ENCODE assay signal across 15 cellular contexts in the genomic region with DNA sequence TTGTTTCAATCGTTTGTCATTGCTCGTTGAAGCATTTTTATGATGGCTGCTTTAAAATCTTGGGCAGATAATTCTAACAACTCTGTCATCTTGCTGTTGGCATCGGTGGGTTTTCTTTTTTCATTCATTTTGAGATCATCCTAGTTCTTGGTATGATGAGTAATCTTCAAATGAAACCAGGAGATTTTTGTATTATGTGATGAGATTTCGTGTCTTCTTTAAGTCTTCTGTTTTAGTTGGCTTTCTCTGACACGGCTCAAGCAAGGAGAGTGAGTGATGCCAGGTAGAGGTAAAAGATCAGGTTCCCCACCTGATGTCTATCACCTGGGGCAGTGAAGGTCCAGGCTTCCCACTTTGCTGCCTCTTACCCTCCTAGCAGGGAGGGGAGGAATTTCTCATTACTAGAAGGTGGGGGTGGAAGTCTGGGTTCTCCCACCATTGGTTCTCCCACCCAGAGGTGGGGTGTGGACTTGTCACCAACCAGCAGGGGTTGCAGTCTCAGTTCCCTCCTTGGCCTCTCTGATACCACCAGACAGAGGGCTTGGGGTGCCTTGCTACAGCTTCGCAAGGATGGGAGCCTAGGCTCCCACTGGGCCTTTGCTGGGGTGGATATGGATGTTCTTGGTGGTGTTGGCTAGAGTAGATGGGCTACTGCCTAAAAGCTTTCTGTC. TPM values are rescaled to one million over a fixed set of nuclear protein-coding genes. Genes with fewer than 3 reads are reported as not detected.
A peak's percentile ranks its signal among the peaks of the same experiment; 100 is the strongest.
DNase-seq lines count a peak whose midpoint lies in the region; ATAC-seq and FAIRE-seq lines count a peak whose summit lies in the region.
"Had no signal": no experiment of that assay in that cellular context is flagged by ENCODE, and none has a peak within 500 bp of the region (broad histone marks: within the 10 kb centered on the region; RNA-seq: fewer than 3 reads in every experiment).

No MANE protein-coding gene starts in this region.

- no peaks in the 10 kb centered on the region for H3K27me3 Mint-ChIP-seq in activated T-cell treated with anti-CD3 and anti-CD28 coated beads, Interleukin-2, amount 50 U/mL, for 72 hours (ENCODE audit: low read depth)
- no peaks in the 10 kb centered on the region for H3K27me3 Mint-ChIP-seq in activated CD4-positive, alpha-beta memory T cell treated with anti-CD3 and anti-CD28 coated beads, Interleukin-2, amount 10 ng/mL, durations not matched to agents 7 days and 5 days
- no peaks in the 10 kb centered on the region for H3K27me3 Mint-ChIP-seq in activated naive CD8-positive, alpha-beta T cell treated with anti-CD3 and anti-CD28 coated beads, Interleukin-2, amount 50 U/mL, for 24 hours
- H3K27me3 Mint-ChIP-seq: B cell; CD4-positive, alpha-beta memory T cell had no signal

- peaks cover 41% of the 10 kb centered on the region for H3K4me1 Mint-ChIP-seq in activated T-cell treated with anti-CD3 and anti-CD28 coated beads, Interleukin-2, amount 50 U/mL, for 72 hours (ENCODE audit: low read depth)
- peaks cover 21% of the 10 kb centered on the region for H3K4me1 Mint-ChIP-seq in activated CD4-positive, alpha-beta memory T cell treated with anti-CD3 and anti-CD28 coated beads, Interleukin-2, amount 10 ng/mL, durations not matched to agents 7 days and 5 days
- H3K4me1 Mint-ChIP-seq in activated naive CD8-positive, alpha-beta T cell treated with anti-CD3 and anti-CD28 coated beads, Interleukin-2, amount 50 U/mL, for 24 hours = peaks cover 11% of the 10 kb centered on the region
- peaks cover 20% of the 10 kb centered on the region for H3K4me1 Mint-ChIP-seq in stimulated activated effector memory CD8-positive, alpha-beta T cell treated with anti-CD3 and anti-CD28 coated beads, Interleukin-12 subunit alpha, Interleukin-12 subunit beta, amount 100 ng/mL, for 72 hours
- H3K4me1 Mint-ChIP-seq: B cell had no signal

- CTCF ChIA-PET in activated CD4-positive, alpha-beta memory T cell treated with anti-CD3 and anti-CD28 coated beads, Interleukin-2, amount 10 ng/mL, durations not matched to agents 7 days and 5 days (lab: Charles Lee) = interaction anchor here (1.8 kb wide), 1 partner anchor 137 kb away, joined by 7 read pairs; no protein-coding TSS in a partner anchor

- peak overlapping the region; percentile 64 to 77 for H3K4me3 Mint-ChIP-seq in activated T-cell treated with anti-CD3 and anti-CD28 coated beads, Interleukin-2, amount 50 U/mL, for 72 hours
- H3K4me3 Mint-ChIP-seq in activated CD4-positive, alpha-beta memory T cell treated with anti-CD3 and anti-CD28 coated beads, Interleukin-2, amount 10 ng/mL, durations not matched to agents 7 days and 5 days = no peak overlapping the region
- H3K4me3 Mint-ChIP-seq in activated naive CD8-positive, alpha-beta T cell treated with anti-CD3 and anti-CD28 coated beads, Interleukin-2, amount 50 U/mL, for 24 hours = no peak overlapping the region
- peak overlapping the region; percentile 11 for H3K4me3 Mint-ChIP-seq in stimulated activated effector memory CD8-positive, alpha-beta T cell treated with anti-CD3 and anti-CD28 coated beads, Interleukin-12 subunit alpha, Interleukin-12 subunit beta, amount 100 ng/mL, for 72 hours
- H3K4me3 Mint-ChIP-seq: B cell; CD4-positive, alpha-beta memory T cell had no signal

- H3K9me3 Mint-ChIP-seq in activated T-cell treated with anti-CD3 and anti-CD28 coated beads, Interleukin-2, amount 50 U/mL, for 72 hours = no peaks in the 10 kb centered on the region
- H3K9me3 Mint-ChIP-seq in activated CD4-positive, alpha-beta memory T cell treated with anti-CD3 and anti-CD28 coated beads, Interleukin-2, amount 10 ng/mL, durations not matched to agents 7 days and 5 days = no peaks in the 10 kb centered on the region
- no peaks in the 10 kb centered on the region for H3K9me3 Mint-ChIP-seq in activated naive CD8-positive, alpha-beta T cell treated with anti-CD3 and anti-CD28 coated beads, Interleukin-2, amount 50 U/mL, for 24 hours
- H3K9me3 Mint-ChIP-seq in stimulated activated effector memory CD8-positive, alpha-beta T cell treated with anti-CD3 and anti-CD28 coated beads, Interleukin-12 subunit alpha, Interleukin-12 subunit beta, amount 100 ng/mL, for 72 hours = no peaks in the 10 kb centered on the region
- H3K9me3 Mint-ChIP-seq: CD4-positive, alpha-beta memory T cell had no signal

- POLR2A ChIA-PET in activated CD4-positive, alpha-beta memory T cell treated with anti-CD3 and anti-CD28 coated beads, Interleukin-2, amount 10 ng/mL, durations not matched to agents 7 days and 5 days (lab: Charles Lee) = interaction anchor here (2.2 kb wide), 1 partner anchor 13 kb away, joined by 6 read pairs; a partner anchor contains a TSS

- FAIRE-seq in GM19239 (lab: Jason Lieb, UNC) = no peak
- FAIRE-seq: H54, HepG2 had no signal

- DNase-seq in activated T-cell treated with anti-CD3 and anti-CD28 coated beads, Interleukin-2, amount 50 U/mL, for 72 hours = no peak
- no peak for DNase-seq in activated T-cell treated with anti-CD3 and anti-CD28 coated beads for 4 hours
- no peak for DNase-seq in activated CD4-positive, alpha-beta memory T cell treated with anti-CD3 and anti-CD28 coated beads, Interleukin-2, amount 10 ng/mL, durations not matched to agents 7 days and 5 days
- DNase-seq in activated naive CD8-positive, alpha-beta T cell treated with anti-CD3 and anti-CD28 coated beads, Interleukin-2, amount 50 U/mL, for 24 hours = no peak
- DNase-seq in stimulated activated effector memory CD8-positive, alpha-beta T cell treated with anti-CD3 and anti-CD28 coated beads, Interleukin-12 subunit alpha, Interleukin-12 subunit beta, amount 100 ng/mL, for 72 hours (ENCODE audit: low spot score in 2 of 2) = no peak
- DNase-seq in GM19239 (ENCODE audit: insufficient read length, low spot score) = no peak
- no peak for DNase-seq in OCI-M1 (lab: John Stamatoyannopoulos, UW)
- DNase-seq: CD4-positive, alpha-beta memory T cell; NCI-H1092; NCI-H2227 treated with DMSO at 0.1 percent for 48 hours; NCI-H524 had no signal

- H3K27ac Mint-ChIP-seq in activated T-cell treated with anti-CD3 and anti-CD28 coated beads, Interleukin-2, amount 50 U/mL, for 72 hours = peak overlapping the region; percentile 89
- peak overlapping the region; percentile 33 for H3K27ac Mint-ChIP-seq in activated CD4-positive, alpha-beta memory T cell treated with anti-CD3 and anti-CD28 coated beads, Interleukin-2, amount 10 ng/mL, durations not matched to agents 7 days and 5 days
- peak overlapping the region; percentile 30 for H3K27ac Mint-ChIP-seq in activated naive CD8-positive, alpha-beta T cell treated with anti-CD3 and anti-CD28 coated beads, Interleukin-2, amount 50 U/mL, for 24 hours
- H3K27ac Mint-ChIP-seq in stimulated activated effector memory CD8-positive, alpha-beta T cell treated with anti-CD3 and anti-CD28 coated beads, Interleukin-12 subunit alpha, Interleukin-12 subunit beta, amount 100 ng/mL, for 72 hours = peak overlapping the region; percentile 51
- H3K27ac Mint-ChIP-seq: B cell had no signal

- H3K36me3 Mint-ChIP-seq in activated T-cell treated with anti-CD3 and anti-CD28 coated beads, Interleukin-2, amount 50 U/mL, for 72 hours (ENCODE audit: insufficient read depth in 2 of 2) = peaks cover 15 to 56% of the 10 kb centered on the region in 2 donors
- peaks cover 54% of the 10 kb centered on the region for H3K36me3 Mint-ChIP-seq in activated CD4-positive, alpha-beta memory T cell treated with anti-CD3 and anti-CD28 coated beads, Interleukin-2, amount 10 ng/mL, durations not matched to agents 7 days and 5 days (ENCODE audit: low read depth)
- H3K36me3 Mint-ChIP-seq in activated naive CD8-positive, alpha-beta T cell treated with anti-CD3 and anti-CD28 coated beads, Interleukin-2, amount 50 U/mL, for 24 hours (ENCODE audit: low read depth) = peaks cover 64% of the 10 kb centered on the region
- peaks cover 97% of the 10 kb centered on the region for H3K36me3 Mint-ChIP-seq in stimulated activated effector memory CD8-positive, alpha-beta T cell treated with anti-CD3 and anti-CD28 coated beads, Interleukin-12 subunit alpha, Interleukin-12 subunit beta, amount 100 ng/mL, for 72 hours
- H3K36me3 Mint-ChIP-seq: CD4-positive, alpha-beta memory T cell had no signal

- ATAC-seq in activated T-cell treated with anti-CD3 and anti-CD28 coated beads, Interleukin-2, amount 50 U/mL, for 72 hours (replicated peaks in 1 of 2) = peak; percentile 63 to 64
- ATAC-seq in activated naive CD8-positive, alpha-beta T cell treated with anti-CD3 and anti-CD28 coated beads, Interleukin-2, amount 50 U/mL, for 24 hours = peak; percentile 43
- ATAC-seq in stimulated activated effector memory CD8-positive, alpha-beta T cell treated with anti-CD3 and anti-CD28 coated beads, Interleukin-12 subunit alpha, Interleukin-12 subunit beta, amount 100 ng/mL, for 72 hours = peak; percentile 79
- ATAC-seq: HepG2 had no signal

RNA-seq across cellular contexts. Expression of a gene that starts 12.9 kb away (rescaled TPM):
- 100 to 1,000 TPM; 119 to 144 TPM for total RNA-seq in activated T-cell treated with anti-CD3 and anti-CD28 coated beads, Interleukin-2, amount 50 U/mL, for 72 hours
- total RNA-seq in activated CD4-positive, alpha-beta memory T cell treated with anti-CD3 and anti-CD28 coated beads, Interleukin-2, amount 10 ng/mL, durations not matched to agents 7 days and 5 days = 10 to 100 TPM; 53.2 to 56.2 TPM

RNA-seq across cellular contexts. Expression of a gene that starts 13.6 kb away (rescaled TPM):
- 10 to 100 TPM; 68.3 to 78.6 TPM for total RNA-seq in activated T-cell treated with anti-CD3 and anti-CD28 coated beads, Interleukin-2, amount 50 U/mL, for 72 hours
- total RNA-seq in activated CD4-positive, alpha-beta memory T cell treated with anti-CD3 and anti-CD28 coated beads, Interleukin-2, amount 10 ng/mL, durations not matched to agents 7 days and 5 days = 10 to 100 TPM; 62.1 to 65.6 TPM

RNA-seq across cellular contexts. Expression of a gene that starts 31.6 kb away (rescaled TPM):
- under 1 TPM; 0.30 to 0.36 TPM for total RNA-seq in activated T-cell treated with anti-CD3 and anti-CD28 coated beads, Interleukin-2, amount 50 U/mL, for 72 hours
- under 1 TPM in 1 of 2 experiments, not detected in 1; 0.38 TPM for total RNA-seq in activated CD4-positive, alpha-beta memory T cell treated with anti-CD3 and anti-CD28 coated beads, Interleukin-2, amount 10 ng/mL, durations not matched to agents 7 days and 5 days
- total RNA-seq: B cell; CD4-positive, alpha-beta memory T cell; HepG2; M059J had no signal

RNA-seq across cellular contexts. Expression of a gene that starts 45.1 kb away (rescaled TPM):
- 10 to 100 TPM; 34.3 to 40.6 TPM for total RNA-seq in activated T-cell treated with anti-CD3 and anti-CD28 coated beads, Interleukin-2, amount 50 U/mL, for 72 hours
- 10 to 100 TPM; 31.8 to 32.9 TPM for total RNA-seq in activated CD4-positive, alpha-beta memory T cell treated with anti-CD3 and anti-CD28 coated beads, Interleukin-2, amount 10 ng/mL, durations not matched to agents 7 days and 5 days

Comparison
In these comparisons a context has a peak if more than half of its experiments do, and no peak if none do; other contexts are left out.
1. H3K27ac Mint-ChIP-seq: peak in every context shown above with its lines; median percentile 89 in activated T-cell treated with anti-CD3 and anti-CD28 coated beads, Interleukin-2, amount 50 U/mL, for 72 hours; 51 in stimulated activated effector memory CD8-positive, alpha-beta T cell treated with anti-CD3 and anti-CD28 coated beads, Interleukin-12 subunit alpha, Interleukin-12 subunit beta, amount 100 ng/mL, for 72 hours; 33 in activated CD4-positive, alpha-beta memory T cell treated with anti-CD3 and anti-CD28 coated beads, Interleukin-2, amount 10 ng/mL, durations not matched to agents 7 days and 5 days; 30 in activated naive CD8-positive, alpha-beta T cell treated with anti-CD3 and anti-CD28 coated beads, Interleukin-2, amount 50 U/mL, for 24 hours.
2. H3K4me3 Mint-ChIP-seq: peak in activated T-cell treated with anti-CD3 and anti-CD28 coated beads, Interleukin-2, amount 50 U/mL, for 72 hours (2 of 2) and stimulated activated effector memory CD8-positive, alpha-beta T cell treated with anti-CD3 and anti-CD28 coated beads, Interleukin-12 subunit alpha, Interleukin-12 subunit beta, amount 100 ng/mL, for 72 hours (single experiment); none in activated CD4-positive, alpha-beta memory T cell treated with anti-CD3 and anti-CD28 coated beads, Interleukin-2, amount 10 ng/mL, durations not matched to agents 7 days and 5 days (single experiment) and activated naive CD8-positive, alpha-beta T cell treated with anti-CD3 and anti-CD28 coated beads, Interleukin-2, amount 50 U/mL, for 24 hours (single experiment).
3. Peak in every context shown above with its lines, with median percentiles within 50 percentile points of each other: ATAC-seq.